ENCODE assay signal across 1 cellular context in genomic region chr5:54874337-54875021, GRCh38.
TF ChIP-seq lines count a peak whose summit lies in the region.

No MANE protein-coding gene starts in this region.

TF ChIP-seq in endothelial cell of umbilical vein, 7 proteins besides CTCF, POLR2A, EP300 and RAD21 (continued from another document):
- TF ChIP-seq MAX (IDR thresholded peaks at IDR 0.05; ENCODE audit: insufficient read depth, insufficient read length), result no peak
- no peak for TF ChIP-seq MYC (IDR thresholded peaks at IDR 0.05; ENCODE audit: low read depth, low read length)
- TF ChIP-seq FOS (IDR thresholded peaks at IDR 0.05; ENCODE audit: borderline replicate concordance, insufficient read depth, low read length), result no peak
- TF ChIP-seq GATA2 (IDR thresholded peaks at IDR 0.05; ENCODE audit: insufficient read depth, insufficient read length, low read depth, low read length), result no peak
- no peak for TF ChIP-seq EZH2 (IDR thresholded peaks at IDR 0.05; ENCODE audit: borderline replicate concordance, low read depth, low read length, severe bottlenecking)
